ENCODE assay signal across 8 cellular contexts in the genomic region with DNA sequence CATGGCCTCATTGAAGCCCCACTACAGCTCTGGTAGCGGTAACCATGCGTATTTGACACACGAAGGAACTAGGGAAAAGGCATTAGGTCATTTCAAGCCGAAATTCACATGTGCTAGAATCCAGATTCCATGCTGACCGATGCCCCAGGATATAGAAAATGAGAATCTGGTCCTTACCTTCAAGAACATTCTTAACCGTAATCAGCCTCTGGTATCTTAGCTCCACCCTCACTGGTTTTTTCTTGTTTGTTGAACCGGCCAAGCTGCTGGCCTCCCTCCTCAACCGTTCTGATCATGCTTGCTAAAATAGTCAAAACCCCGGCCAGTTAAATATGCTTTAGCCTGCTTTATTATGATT. TPM values are rescaled to one million over a fixed set of nuclear protein-coding genes. Genes with fewer than 3 reads are reported as not detected.
DNase-seq lines count a peak whose midpoint lies in the region; ATAC-seq, FAIRE-seq and TF ChIP-seq lines count a peak whose summit lies in the region.

No MANE protein-coding gene starts in this region.

- no peaks in the 10 kb centered on the region for H4K20me1 ChIP-seq in endothelial cell of umbilical vein (replicated peaks; ENCODE audit: control insufficient read depth, extremely low read depth, insufficient read depth, low read length)
- no peaks in the 10 kb centered on the region for H4K20me1 ChIP-seq in osteoblast (ENCODE audit: insufficient read depth, low read length)

- BruUV-seq in endothelial cell of umbilical vein (replicated peaks; lab: Mats Ljungman, UMichigan) = no TSS peak

- intact Hi-C loops in endothelial cell of umbilical vein (cut with micrococcal nuclease) = loop anchor here (1.0 kb wide), 1 partner anchor 8 kb away; no protein-coding TSS in a partner anchor

- peak overlapping the region; percentile 84 for H3K4me2 ChIP-seq in endothelial cell of umbilical vein (ENCODE audit: insufficient read depth, low read length)
- H3K4me2 ChIP-seq in osteoblast (ENCODE audit: insufficient read depth, low read length) = peak overlapping the region; percentile 71

- peak overlapping the region; percentile 34 for H2AFZ ChIP-seq in endothelial cell of umbilical vein (ENCODE audit: low read depth, low read length)
- peak overlapping the region; percentile 39 for H2AFZ ChIP-seq in osteoblast (ENCODE audit: low read length)

- DNase-seq in Ammon's horn (ENCODE audit: low spot score) = peak; percentile 2
- peak; percentile 35 for DNase-seq in RKO (ENCODE audit: low spot score)
- DNase-seq in endothelial cell of umbilical vein (ENCODE audit: low read depth, low spot score) = peak; percentile 34
- DNase-seq in osteoblast (ENCODE audit: insufficient read length, low spot score, missing footprints) = no peak
- no peak for DNase-seq in SIG-M5 treated with dmso at 0.1 percent for 504 hours (lab: John Stamatoyannopoulos, UW; ENCODE audit: unreplicated experiment)

- no peaks in the 10 kb centered on the region for H3K9me1 ChIP-seq in endothelial cell of umbilical vein (replicated peaks; ENCODE audit: control insufficient read depth, extremely low read depth, insufficient read depth, low read length)

- POLR2A ChIA-PET in endothelial cell of umbilical vein (lab: Charles Lee) = no interaction called here

- H3K4me3 ChIP-seq in endothelial cell of umbilical vein (replicated peaks in 1 of 3; ENCODE audit: insufficient read depth in 1 of 3, low read depth in 1 of 3, low read length in 3 of 3) (peak overlapping the region; percentile 46 to 82 (median 75)), osteoblast (ENCODE audit: insufficient read depth, low read length) (peak overlapping the region; percentile 76)

- H3K9me3 ChIP-seq in endothelial cell of umbilical vein (replicated peaks; ENCODE audit: control insufficient read depth, insufficient read depth, low read length) (no peaks in the 10 kb centered on the region), osteoblast (ENCODE audit: low read depth, low read length) (no peaks in the 10 kb centered on the region)

- no peak for TF ChIP-seq CTCF in endothelial cell of umbilical vein (IDR thresholded peaks at IDR 0.05; ENCODE audit: extremely low read depth in 1 of 2, insufficient read depth in 1 of 2, low read depth in 1 of 2, low read length in 2 of 2)
- TF ChIP-seq CTCF in osteoblast (IDR thresholded peaks at IDR 0.05; ENCODE audit: extremely low read depth, low read depth, low read length) = no peak

- peak overlapping the region; percentile 60 for H3K9ac ChIP-seq in endothelial cell of umbilical vein (replicated peaks; ENCODE audit: extremely low read depth, insufficient read depth, low read length)

- CTCF ChIA-PET in endothelial cell of umbilical vein (lab: Charles Lee) = interaction anchor here (0.7 to 1.1 kb wide), 2 partner anchors 23 to 322 kb away, joined by 4 to 5 read pairs; no protein-coding TSS in a partner anchor

- no peak for TF ChIP-seq POLR2A in endothelial cell of umbilical vein (IDR thresholded peaks at IDR 0.05; ENCODE audit: low read depth, low read length)

- peak; percentile 71 for FAIRE-seq in endothelial cell of umbilical vein (lab: Jason Lieb, UNC)

- H3K27me3 ChIP-seq in endothelial cell of umbilical vein (ENCODE audit: control insufficient read depth in 2 of 2, insufficient read depth in 2 of 2, low read length in 2 of 2) = no peaks in the 10 kb centered on the region
- H3K27me3 ChIP-seq in osteoblast (ENCODE audit: insufficient read depth, low read length) = no peaks in the 10 kb centered on the region

- H3K4me1 ChIP-seq in endothelial cell of umbilical vein (ENCODE audit: control insufficient read depth, extremely low read depth, insufficient read depth, low read length) (no peaks in the 10 kb centered on the region), osteoblast (ENCODE audit: insufficient read depth, low read length) (no peaks in the 10 kb centered on the region)

- ATAC-seq in GM19452 (IDR thresholded peaks at IDR 0.05; ENCODE audit: unreplicated experiment) (peak; percentile 12), HG03025 (IDR thresholded peaks at IDR 0.05; ENCODE audit: low FRiP score, unreplicated experiment) (no peak), HG03139 (IDR thresholded peaks at IDR 0.05; ENCODE audit: unreplicated experiment) (no peak)

- H3K27ac ChIP-seq in endothelial cell of umbilical vein (ENCODE audit: insufficient read depth, low read depth, low read length) = no peak overlapping the region
- H3K27ac ChIP-seq in osteoblast (ENCODE audit: low read depth, low read length) = no peak overlapping the region

- dilution Hi-C loops in endothelial cell of umbilical vein (cut with MboI; ENCODE audit: extremely low pct_ligation_motif_present, low sequenced_read_pairs) = no loop called here

- no peaks in the 10 kb centered on the region for H3K36me3 ChIP-seq in endothelial cell of umbilical vein (ENCODE audit: control insufficient read depth in 2 of 2, extremely low read depth in 1 of 2, insufficient read depth in 2 of 2, low read length in 2 of 2)
- H3K36me3 ChIP-seq in osteoblast (ENCODE audit: insufficient read depth, low read length) = no peaks in the 10 kb centered on the region

- H3K79me2 ChIP-seq in endothelial cell of umbilical vein (ENCODE audit: control insufficient read depth, insufficient read depth, low read length) = peaks cover 43% of the 10 kb centered on the region
- H3K79me2 ChIP-seq in osteoblast (ENCODE audit: insufficient read depth, low read length) = peaks cover 31% of the 10 kb centered on the region

TF ChIP-seq in endothelial cell of umbilical vein, 7 proteins besides CTCF, POLR2A, EP300 and RAD21:
- TF ChIP-seq JUN (IDR thresholded peaks at IDR 0.05; ENCODE audit: borderline replicate concordance, insufficient read depth, insufficient read length, low read depth) = no peak
- TF ChIP-seq, protein P1, sequence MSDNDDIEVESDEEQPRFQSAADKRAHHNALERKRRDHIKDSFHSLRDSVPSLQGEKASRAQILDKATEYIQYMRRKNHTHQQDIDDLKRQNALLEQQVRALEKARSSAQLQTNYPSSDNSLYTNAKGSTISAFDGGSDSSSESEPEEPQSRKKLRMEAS (IDR thresholded peaks at IDR 0.05; ENCODE audit: insufficient read depth, insufficient read length) = no peak
- TF ChIP-seq POLR2AphosphoS5 (IDR thresholded peaks at IDR 0.05; ENCODE audit: insufficient read depth, low read depth, low read length) = no peak
- no peak for TF ChIP-seq FOS (IDR thresholded peaks at IDR 0.05; ENCODE audit: borderline replicate concordance, insufficient read depth, low read length)
- TF ChIP-seq GATA2 (IDR thresholded peaks at IDR 0.05; ENCODE audit: insufficient read depth, insufficient read length, low read depth, low read length) = no peak
- no peak for TF ChIP-seq EZH2 (IDR thresholded peaks at IDR 0.05; ENCODE audit: borderline replicate concordance, low read depth, low read length, severe bottlenecking)
- TF ChIP-seq MYC (IDR thresholded peaks at IDR 0.05; ENCODE audit: low read depth, low read length) = no peak
TF ChIP-seq in endothelial cell of umbilical vein: peak in this region for 0.

RNA-seq across cellular contexts. Expression of a gene that starts 0.9 kb away (rescaled TPM):
- total RNA-seq in endothelial cell of umbilical vein (43.3 and 51.0 TPM in 2 replicates), osteoblast (6.2 and 9.4 TPM in 2 replicates)
- 12.0 and 19.2 TPM in 2 replicates for polyA plus RNA-seq in endothelial cell of umbilical vein
- 29.5 and 34.8 TPM in 2 replicates for polyA plus RNA-seq in endothelial cell of umbilical vein (2011; cell fraction: cytosol; rRNA removed)
- 14.2 and 20.4 TPM in 2 replicates for polyA plus RNA-seq in endothelial cell of umbilical vein (2011; cell fraction: nucleus; rRNA removed)
- 55.9 and 73.0 TPM in 2 replicates for polyA plus RNA-seq in endothelial cell of umbilical vein (2012)
- polyA minus RNA-seq in endothelial cell of umbilical vein = 7.8 and 12.0 TPM in 2 replicates
- polyA minus RNA-seq in endothelial cell of umbilical vein (2011; cell fraction: cytosol; rRNA and poly(A)+ RNA removed) = 31.9 TPM
- 3.9 and 7.2 TPM in 2 replicates for polyA minus RNA-seq in endothelial cell of umbilical vein (2011; cell fraction: nucleus; rRNA and poly(A)+ RNA removed)

Comparison
In these comparisons a context has a peak if more than half of its experiments do, and no peak if none do; other contexts are left out.
1. DNase-seq: peak in Ammon's horn (single experiment), RKO (single experiment) and endothelial cell of umbilical vein (single experiment); none in osteoblast (single experiment) and SIG-M5 treated with dmso at 0.1 percent for 504 hours (single experiment).